26 cellular contexts compared by ENCODE assay signal in the genomic region with DNA sequence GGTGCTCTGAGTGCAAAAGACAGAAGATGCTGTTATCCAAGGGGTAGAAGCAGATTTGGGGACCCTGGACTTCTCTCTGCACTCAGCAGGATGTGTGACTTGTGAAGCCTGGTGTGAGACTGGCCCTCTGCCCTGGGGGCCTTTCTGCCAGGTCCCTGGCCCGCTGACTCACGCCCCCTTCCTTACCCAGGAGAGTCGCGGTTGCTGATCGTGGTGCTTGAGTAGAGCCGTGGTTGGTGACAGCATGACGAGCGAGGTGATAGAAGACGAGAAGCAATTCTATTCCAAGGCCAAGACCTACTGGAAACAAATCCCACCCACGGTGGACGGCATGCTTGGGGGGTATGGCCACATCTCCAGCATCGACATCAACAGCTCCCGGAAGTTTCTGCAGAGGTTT. TPM values are rescaled to one million over a fixed set of nuclear protein-coding genes. Genes with fewer than 3 reads are reported as not detected.
DNase-seq lines count a peak whose midpoint lies in the region; ATAC-seq and TF ChIP-seq lines count a peak whose summit lies in the region.
"Had no signal": no experiment of that assay in that cellular context is flagged by ENCODE, and none has a peak within 500 bp of the region (broad histone marks: within the 10 kb centered on the region; RNA-seq: fewer than 3 reads in every experiment).

No MANE protein-coding gene starts in this region.

- no peaks in the 10 kb centered on the region for H3K9me3 ChIP-seq in breast epithelium
- no peaks in the 10 kb centered on the region for H3K9me3 ChIP-seq in effector memory CD4-positive, alpha-beta T cell (ENCODE audit: control insufficient read depth, low read length)
- H3K9me3 ChIP-seq: HAP-1, tibial nerve had no signal

- intact Hi-C loops in breast epithelium (cut with DNase I; ENCODE audit: low total_unique reads) = no loop called here
- intact Hi-C loops in MCF 10A (cut with micrococcal nuclease) = no loop called here

- CTCF ChIA-PET in MCF 10A (lab: Yijun Ruan, JAX) = interaction anchor here (0.5 to 5.0 kb wide), 5 partner anchors 8 to 460 kb away, joined by 3 to 23 read pairs (median 3); no protein-coding TSS in a partner anchor

- no peaks in the 10 kb centered on the region for H3K36me3 ChIP-seq in breast epithelium
- H3K36me3 ChIP-seq in effector memory CD4-positive, alpha-beta T cell (ENCODE audit: control insufficient read depth, insufficient read depth, low read length) = peaks cover 53% of the 10 kb centered on the region

- no peak overlapping the region for H3K4me3 ChIP-seq in breast epithelium
- H3K4me3 ChIP-seq in effector memory CD4-positive, alpha-beta T cell (ENCODE audit: insufficient read depth, low read depth, low read length, poor library complexity, severe bottlenecking) = no peak overlapping the region
- H3K4me3 ChIP-seq: HAP-1, tibial nerve had no signal

- H3K4me3 Mint-ChIP-seq in MCF 10A (ENCODE audit: unreplicated experiment) = no peak overlapping the region
- no peak overlapping the region for H3K4me3 Mint-ChIP-seq in stimulated activated naive B cell treated with anti-CD40 and anti-IgM and Interleukin-4, amounts not matched to agents 10 μg/mL and 1 μg/mL and 100 μg/mL, for 72 hours
- no peak overlapping the region for H3K4me3 Mint-ChIP-seq in T-helper 2 cell treated with Interferon-gamma antibody and Interleukin-4, amounts not matched to agents 5 μg/mL and 100 μg/mL, for 36 hours
- H3K4me3 Mint-ChIP-seq: WTC11 had no signal

- H3K9me3 Mint-ChIP-seq in MCF 10A (ENCODE audit: unreplicated experiment) = no peaks in the 10 kb centered on the region
- no peaks in the 10 kb centered on the region for H3K9me3 Mint-ChIP-seq in stimulated activated naive B cell treated with anti-CD40 and anti-IgM and Interleukin-4, amounts not matched to agents 10 μg/mL and 1 μg/mL and 100 μg/mL, for 72 hours
- H3K9me3 Mint-ChIP-seq in T-helper 2 cell treated with Interferon-gamma antibody and Interleukin-4, amounts not matched to agents 5 μg/mL and 100 μg/mL, for 36 hours = no peaks in the 10 kb centered on the region
- H3K9me3 Mint-ChIP-seq: nephron, WTC11 had no signal

- no peak for ATAC-seq in stimulated activated naive B cell treated with anti-CD40 and anti-IgM and Interleukin-4, amounts not matched to agents 10 μg/mL and 1 μg/mL and 100 μg/mL, for 72 hours (replicated peaks)
- ATAC-seq: WTC11 had no signal

- TF ChIP-seq CTCF in breast epithelium (IDR thresholded peaks at IDR 0.05) (no peak), MCF 10A (IDR thresholded peaks at IDR 0.05; ENCODE audit: unreplicated experiment) (no peak)

- peaks cover 23% of the 10 kb centered on the region for H3K4me1 Mint-ChIP-seq in MCF 10A (ENCODE audit: insufficient read depth, unreplicated experiment)
- H3K4me1 Mint-ChIP-seq in stimulated activated naive B cell treated with anti-CD40 and anti-IgM and Interleukin-4, amounts not matched to agents 10 μg/mL and 1 μg/mL and 100 μg/mL, for 72 hours = peaks cover 34 to 54% of the 10 kb centered on the region in 2 donors
- H3K4me1 Mint-ChIP-seq in T-helper 2 cell treated with Interferon-gamma antibody and Interleukin-4, amounts not matched to agents 5 μg/mL and 100 μg/mL, for 36 hours (ENCODE audit: low read depth) = peaks cover 11% of the 10 kb centered on the region

- no peaks in the 10 kb centered on the region for H3K27me3 ChIP-seq in breast epithelium
- H3K27me3 ChIP-seq in effector memory CD4-positive, alpha-beta T cell (replicated peaks; ENCODE audit: control insufficient read depth, insufficient read depth, low read length, poor library complexity, severe bottlenecking) = no peaks in the 10 kb centered on the region
- H3K27me3 ChIP-seq: foreskin keratinocyte, tibial nerve had no signal

- no peak for DNase-seq in breast epithelium (ENCODE audit: low spot score in 2 of 2)
- no peak for DNase-seq in MCF 10A (ENCODE audit: unreplicated experiment)
- DNase-seq in HK-2 (ENCODE audit: unreplicated experiment) = peak; percentile 51
- DNase-seq in effector memory CD4-positive, alpha-beta T cell = no peak
- no peak for DNase-seq in stimulated activated naive B cell treated with anti-CD40 and anti-IgM and Interleukin-4, amounts not matched to agents 10 μg/mL and 1 μg/mL and 100 μg/mL, for 72 hours
- DNase-seq in T-helper 2 cell treated with Interferon-gamma antibody and Interleukin-4, amounts not matched to agents 5 μg/mL and 100 μg/mL, for 36 hours (ENCODE audit: low spot score) = no peak
- no peak for DNase-seq in stimulated activated CD4-positive, alpha-beta T cell treated with anti-CD3 and anti-CD28 coated beads, Interleukin-2, amount 100 ng/mL, for 24 hours
- DNase-seq in SKM-1 (lab: John Stamatoyannopoulos, UW; ENCODE audit: unreplicated experiment) = no peak
- DNase-seq: activated gamma-delta T cell, aorta, DND-41, foreskin keratinocyte, kidney glomerular epithelial cell, mesendoderm, NCI-H1048, NCI-H2081 treated with DMSO at 0.1 percent for 48 hours, NCI-H524 treated with DMSO at 0.1 percent for 48 hours, SHP77 treated with DMSO at 0.1 percent for 48 hours, T-helper 1 cell had no signal

- peaks cover 43% of the 10 kb centered on the region for H3K36me3 Mint-ChIP-seq in MCF 10A (ENCODE audit: insufficient read depth, unreplicated experiment)
- H3K36me3 Mint-ChIP-seq in stimulated activated naive B cell treated with anti-CD40 and anti-IgM and Interleukin-4, amounts not matched to agents 10 μg/mL and 1 μg/mL and 100 μg/mL, for 72 hours = peaks cover 28 to 40% of the 10 kb centered on the region in 2 donors
- H3K36me3 Mint-ChIP-seq in T-helper 2 cell treated with Interferon-gamma antibody and Interleukin-4, amounts not matched to agents 5 μg/mL and 100 μg/mL, for 36 hours (ENCODE audit: low read depth) = peaks cover 35% of the 10 kb centered on the region

- no peak for TF ChIP-seq POLR2A in breast epithelium (IDR thresholded peaks at IDR 0.05)

- POLR2A ChIA-PET in MCF 10A (lab: Yijun Ruan, JAX) = interaction anchor here (7.2 kb wide), 1 partner anchor 7 kb away, joined by 55 read pairs; a partner anchor contains a TSS

- no peaks in the 10 kb centered on the region for H3K27me3 Mint-ChIP-seq in MCF 10A (ENCODE audit: insufficient read depth, unreplicated experiment)
- H3K27me3 Mint-ChIP-seq in stimulated activated naive B cell treated with anti-CD40 and anti-IgM and Interleukin-4, amounts not matched to agents 10 μg/mL and 1 μg/mL and 100 μg/mL, for 72 hours = no peaks in the 10 kb centered on the region
- H3K27me3 Mint-ChIP-seq in T-helper 2 cell treated with Interferon-gamma antibody and Interleukin-4, amounts not matched to agents 5 μg/mL and 100 μg/mL, for 36 hours (ENCODE audit: low read depth) = no peaks in the 10 kb centered on the region

- H3K27ac ChIP-seq in breast epithelium = peak overlapping the region; percentile 2 to 70
- H3K27ac ChIP-seq in effector memory CD4-positive, alpha-beta T cell (ENCODE audit: insufficient read depth, low read length, poor library complexity, severe bottlenecking) = peak overlapping the region; percentile 7
- H3K27ac ChIP-seq: KMS-11 had no signal

- H3K27ac Mint-ChIP-seq in MCF 10A (ENCODE audit: low read depth, unreplicated experiment) = no peak overlapping the region
- H3K27ac Mint-ChIP-seq in stimulated activated naive B cell treated with anti-CD40 and anti-IgM and Interleukin-4, amounts not matched to agents 10 μg/mL and 1 μg/mL and 100 μg/mL, for 72 hours = peak overlapping the region; percentile 76
- H3K27ac Mint-ChIP-seq in T-helper 2 cell treated with Interferon-gamma antibody and Interleukin-4, amounts not matched to agents 5 μg/mL and 100 μg/mL, for 36 hours = no peak overlapping the region

- BruUV-seq in MCF 10A (replicated peaks; lab: Mats Ljungman, UMichigan) = no TSS peak

- peaks cover 3 to 25% of the 10 kb centered on the region in 2 donors for H3K4me1 ChIP-seq in breast epithelium
- H3K4me1 ChIP-seq in effector memory CD4-positive, alpha-beta T cell (ENCODE audit: control insufficient read depth, insufficient read depth, low read length, poor library complexity, severe bottlenecking) = peaks cover 19% of the 10 kb centered on the region

RNA-seq across cellular contexts. Expression of a gene that starts 6.5 kb away (rescaled TPM):
- total RNA-seq in breast epithelium = 10 to 100 TPM; 17.8 to 31.1 (median 27.4) TPM
- 32.9 and 49.2 TPM in 2 replicates for total RNA-seq in MCF 10A (2022)

RNA-seq across cellular contexts. Expression of a gene that starts 9.5 kb away (rescaled TPM):
- total RNA-seq in breast epithelium = 10 to 100 TPM; 11.2 to 24.4 (median 21.6) TPM
- 14.4 TPM in 2 replicates for total RNA-seq in MCF 10A (2022)

RNA-seq across cellular contexts. Expression of a gene that starts 11.6 kb away (rescaled TPM):
- total RNA-seq in breast epithelium (under 1 TPM in 1 of 3 donors, not detected in 2; 0.48 TPM), MCF 10A (2022) (0.20 TPM in 1 of 2 replicates, not detected in the other)
- total RNA-seq: endothelial cell of umbilical vein, foreskin keratinocyte, pulmonary artery endothelial cell had no signal

RNA-seq across cellular contexts. Expression of a gene that starts 33.0 kb away (rescaled TPM):
- total RNA-seq in breast epithelium (10 to 100 TPM in 1 of 3 donors, 1 to 10 TPM in 2; 4.4 to 35.1 (median 9.9) TPM), MCF 10A (2022) (not detected in 2 replicates)
- total RNA-seq: foreskin keratinocyte, pulmonary artery endothelial cell had no signal
